ENCODE assay signal across 24 cellular contexts in the genomic region with DNA sequence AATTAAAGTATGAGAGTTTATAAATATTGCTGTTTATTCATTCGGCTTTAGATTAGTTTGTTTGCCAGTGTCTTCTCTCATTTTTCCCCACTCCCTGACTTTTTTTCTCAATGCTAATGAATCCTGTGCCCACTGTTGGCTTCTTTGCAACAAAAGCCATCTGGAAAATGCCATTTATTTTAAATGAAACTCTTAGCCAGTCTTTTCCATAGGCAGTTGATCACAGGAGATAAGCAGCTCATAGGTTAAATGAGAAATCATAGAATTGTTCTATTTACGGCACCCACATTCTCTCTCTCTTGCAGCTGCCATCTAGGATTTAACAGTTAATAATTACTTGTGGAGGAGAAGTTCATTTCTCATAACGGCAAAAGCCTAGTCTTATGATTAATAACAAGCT.
A peak's percentile ranks its signal among the peaks of the same experiment; 100 is the strongest.
DNase-seq lines count a peak whose midpoint lies in the region; ATAC-seq and TF ChIP-seq lines count a peak whose summit lies in the region.
"Had no signal": no experiment of that assay in that cellular context is flagged by ENCODE, and none has a peak within 500 bp of the region (broad histone marks: within the 10 kb centered on the region; RNA-seq: fewer than 3 reads in every experiment).

No MANE protein-coding gene starts in this region.

- no peaks in the 10 kb centered on the region for H4K20me1 ChIP-seq in osteoblast (ENCODE audit: insufficient read depth, low read length)
- H4K20me1 ChIP-seq: BLaER1 treated with 17β-estradiol and CSF1 and Interleukin-3, amounts not matched to agents 10 nM and 100 nM had no signal

- no peak overlapping the region for H3K4me2 ChIP-seq in osteoblast (ENCODE audit: insufficient read depth, low read length)
- H3K4me2 ChIP-seq: A549; BLaER1 treated with 17β-estradiol and CSF1 and Interleukin-3, amounts not matched to agents 10 nM and 100 nM had no signal

- no peaks in the 10 kb centered on the region for H3K4me1 ChIP-seq in osteoblast (ENCODE audit: insufficient read depth, low read length)
- H3K4me1 ChIP-seq in thyroid gland = no peaks in the 10 kb centered on the region
- H3K4me1 ChIP-seq: A549; BLaER1 treated with 17β-estradiol and CSF1 and Interleukin-3, amounts not matched to agents 10 nM and 100 nM; Caco-2 had no signal

- intact Hi-C loops in thyroid gland (cut with DNase I) = no loop called here

- no peak overlapping the region for H3K4me3 ChIP-seq in osteoblast (ENCODE audit: insufficient read depth, low read length)
- no peak overlapping the region for H3K4me3 ChIP-seq in thyroid gland (replicated peaks in 1 of 3)
- H3K4me3 ChIP-seq: A549; BLaER1 treated with 17β-estradiol and CSF1 and Interleukin-3, amounts not matched to agents 10 nM and 100 nM; GM12878 had no signal

- H3K36me3 ChIP-seq in osteoblast (ENCODE audit: insufficient read depth, low read length) (no peaks in the 10 kb centered on the region), thyroid gland (no peaks in the 10 kb centered on the region)
- H3K36me3 ChIP-seq: BLaER1 treated with 17β-estradiol and CSF1 and Interleukin-3, amounts not matched to agents 10 nM and 100 nM had no signal

- H3K9me3 ChIP-seq in osteoblast (ENCODE audit: low read depth, low read length) = no peaks in the 10 kb centered on the region
- H3K9me3 ChIP-seq in thyroid gland = no peaks in the 10 kb centered on the region
- H3K9me3 ChIP-seq: A549; BLaER1 treated with 17β-estradiol and CSF1 and Interleukin-3, amounts not matched to agents 10 nM and 100 nM; Caco-2 had no signal

- no peak for ATAC-seq in SK-N-SH treated with all-trans-retinoic acid at 6 μM for 48 hours
- ATAC-seq: A549; CD8-positive, alpha-beta T cell; GM12878 had no signal

- H2AFZ ChIP-seq in osteoblast (ENCODE audit: low read length) = no peak overlapping the region

- H3K27me3 ChIP-seq in osteoblast (ENCODE audit: insufficient read depth, low read length) (no peaks in the 10 kb centered on the region), thyroid gland (no peaks in the 10 kb centered on the region)
- H3K27me3 ChIP-seq: BLaER1 treated with 17β-estradiol and CSF1 and Interleukin-3, amounts not matched to agents 10 nM and 100 nM had no signal

- TF ChIP-seq CTCF in osteoblast (IDR thresholded peaks at IDR 0.05; ENCODE audit: extremely low read depth, low read depth, low read length) = no peak
- no peak for TF ChIP-seq CTCF in thyroid gland (IDR thresholded peaks at IDR 0.05)

- 88 to 89% methylated on average over 3 of the region's 3 CpGs for WGBS in thyroid gland, 2 donors

- peak; percentile 29 for DNase-seq in NCI-H1105 treated with DMSO at 0.1 percent for 48 hours (lab: John Stamatoyannopoulos, UW)
- DNase-seq in NCI-H1105 (lab: John Stamatoyannopoulos, UW) = no peak
- peak; percentile 17 for DNase-seq in SK-N-DZ (ENCODE audit: low spot score)
- no peak for DNase-seq in osteoblast (ENCODE audit: insufficient read length, low spot score, missing footprints)
- no peak for DNase-seq in thyroid gland
- no peak for DNase-seq in SHP77 treated with DMSO at 0.1 percent for 48 hours (lab: John Stamatoyannopoulos, UW)
- DNase-seq: AML-193; Caco-2; Calu3; CD4-positive, alpha-beta T cell; CD8-positive, alpha-beta T cell; DMS 273 treated with DMSO at 0.1 percent for 48 hours; DMS153; DMS53; DMS79; DND-41; EL; GDM1 had no signal

- H3K79me2 ChIP-seq in osteoblast (ENCODE audit: insufficient read depth, low read length) = no peaks in the 10 kb centered on the region

- TF ChIP-seq POLR2A in thyroid gland (IDR thresholded peaks at IDR 0.05) = no peak

- H3K27ac ChIP-seq in osteoblast (ENCODE audit: low read depth, low read length) (no peak overlapping the region), thyroid gland (no peak overlapping the region)
- H3K27ac ChIP-seq: 22Rv1; A549; BLaER1 treated with 17β-estradiol and CSF1 and Interleukin-3, amounts not matched to agents 10 nM and 100 nM; C4-2B had no signal

TF ChIP-seq in SK-N-SH treated with all-trans-retinoic acid at 6 μM for 48 hours, 23 proteins besides CTCF, POLR2A, EP300 and RAD21:
- peak; percentile 38; the same call in 1 of the 2 replicates for TF ChIP-seq TCF4 (CRISPR knock-in tag; IDR thresholded peaks at IDR 0.05; ENCODE audit: borderline replicate concordance)
- TF ChIP-seq, protein P1, sequence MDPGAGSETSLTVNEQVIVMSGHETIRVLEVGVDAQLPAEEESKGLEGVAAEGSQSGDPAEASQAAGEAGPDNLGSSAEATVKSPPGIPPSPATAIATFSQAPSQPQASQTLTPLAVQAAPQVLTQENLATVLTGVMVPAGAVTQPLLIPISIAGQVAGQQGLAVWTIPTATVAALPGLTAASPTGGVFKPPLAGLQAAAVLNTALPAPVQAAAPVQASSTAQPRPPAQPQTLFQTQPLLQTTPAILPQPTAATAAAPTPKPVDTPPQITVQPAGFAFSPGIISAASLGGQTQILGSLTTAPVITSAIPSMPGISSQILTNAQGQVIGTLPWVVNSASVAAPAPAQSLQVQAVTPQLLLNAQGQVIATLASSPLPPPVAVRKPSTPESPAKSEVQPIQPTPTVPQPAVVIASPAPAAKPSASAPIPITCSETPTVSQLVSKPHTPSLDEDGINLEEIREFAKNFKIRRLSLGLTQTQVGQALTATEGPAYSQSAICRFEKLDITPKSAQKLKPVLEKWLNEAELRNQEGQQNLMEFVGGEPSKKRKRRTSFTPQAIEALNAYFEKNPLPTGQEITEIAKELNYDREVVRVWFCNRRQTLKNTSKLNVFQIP (CRISPR knock-in tag; IDR thresholded peaks at IDR 0.05; ENCODE audit: borderline replicate concordance, low read depth) = no peak

Comparison
In these comparisons a context has a peak if more than half of its experiments do, and no peak if none do; other contexts are left out.
1. DNase-seq: peak in NCI-H1105 treated with DMSO at 0.1 percent for 48 hours (single experiment) and SK-N-DZ (single experiment); none in NCI-H1105 (single experiment), osteoblast (single experiment), thyroid gland (0 of 2) and SHP77 treated with DMSO at 0.1 percent for 48 hours (single experiment).